In the genomic region with DNA sequence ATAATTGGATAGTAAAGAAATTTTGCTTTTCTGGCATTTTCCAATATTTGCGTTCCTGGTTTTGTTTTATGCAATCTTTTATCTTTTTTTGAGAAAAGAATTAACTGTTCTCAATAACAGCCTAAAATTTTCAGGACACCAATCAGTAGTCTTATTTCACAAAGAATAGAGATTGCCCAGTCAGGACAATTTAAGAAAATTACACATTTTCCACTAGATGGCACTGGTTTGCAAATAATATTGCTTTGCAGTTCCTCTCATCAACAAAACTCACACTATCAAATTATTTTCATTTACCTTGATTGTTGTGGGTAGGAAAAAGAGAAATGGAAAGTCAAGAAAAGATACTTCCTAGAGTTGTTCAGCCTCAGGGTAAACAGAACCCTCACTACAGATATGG, we compare ENCODE assay signal across 8 cellular contexts.
DNase-seq lines count a peak whose midpoint lies in the region; ATAC-seq and TF ChIP-seq lines count a peak whose summit lies in the region.

No MANE protein-coding gene starts in this region.

- DNase-seq in AG09319 (ENCODE audit: extremely low read depth, low read depth) (no peak), NCI-H2171 treated with DMSO at 0.1 percent for 48 hours (lab: John Stamatoyannopoulos, UW) (peak; percentile 69), astrocyte of the hippocampus (ENCODE audit: low read depth, low spot score) (peak; percentile 59), left kidney (ENCODE audit: low read depth, low spot score) (peak; percentile 63), activated T-cell treated with anti-CD3 and anti-CD28 coated beads for 4 hours (no peak)
- DNase-seq in stimulated activated CD4-positive, alpha-beta T cell treated with anti-CD3 and anti-CD28 coated beads, Interleukin-1b, Interleukin-23, amount 100 ng/mL, for 48 hours = no peak

- peak; percentile 55 for TF ChIP-seq CTCF in AG09319 (IDR thresholded peaks at IDR 0.05; ENCODE audit: low read depth, low read length)

- ATAC-seq in GM18861 (IDR thresholded peaks at IDR 0.05; ENCODE audit: unreplicated experiment) (peak; percentile 18), GM18498 (IDR thresholded peaks at IDR 0.05; ENCODE audit: unreplicated experiment) (no peak)

Comparison
In these comparisons a context has a peak if more than half of its experiments do, and no peak if none do; other contexts are left out.
1. DNase-seq: peak in NCI-H2171 treated with DMSO at 0.1 percent for 48 hours (single experiment), astrocyte of the hippocampus (single experiment) and left kidney (single experiment); none in AG09319 (single experiment), stimulated activated CD4-positive, alpha-beta T cell treated with anti-CD3 and anti-CD28 coated beads, Interleukin-1b, Interleukin-23, amount 100 ng/mL, for 48 hours (single experiment) and activated T-cell treated with anti-CD3 and anti-CD28 coated beads for 4 hours (single experiment).